In the genomic region with DNA sequence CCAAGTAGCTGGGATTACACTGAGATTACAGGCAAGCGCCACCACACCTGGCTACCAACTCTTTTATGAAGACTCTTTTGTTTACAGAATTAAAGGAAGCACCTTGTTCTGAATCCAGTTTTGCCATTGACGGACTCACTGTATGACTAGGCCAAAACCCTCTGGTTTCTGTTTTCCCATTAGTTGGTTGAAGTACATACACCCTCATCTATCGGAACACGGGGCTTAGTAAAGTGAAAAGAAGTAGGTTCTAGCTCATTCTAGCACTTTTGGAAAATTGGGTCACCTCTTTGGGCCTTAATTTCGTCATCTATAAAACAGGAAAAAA, we compare ENCODE assay signal across 8 cellular contexts.
DNase-seq lines count a peak whose midpoint lies in the region; ATAC-seq lines count a peak whose summit lies in the region.

No MANE protein-coding gene starts in this region.

- POLR2A ChIA-PET in activated CD4-positive, alpha-beta memory T cell treated with anti-CD3 and anti-CD28 coated beads for 36 hours (lab: Charles Lee): no interaction called here

- no peak for ATAC-seq in stimulated activated naive CD8-positive, alpha-beta T cell treated with anti-CD3 and anti-CD28 coated beads, Interleukin-15, amount 100 ng/mL, for 72 hours
- ATAC-seq in HG02759 (IDR thresholded peaks at IDR 0.05; ENCODE audit: unreplicated experiment) (no peak), HG02970 (IDR thresholded peaks at IDR 0.05; ENCODE audit: low FRiP score, unreplicated experiment) (no peak), GM21423 (IDR thresholded peaks at IDR 0.05; ENCODE audit: unreplicated experiment) (no peak)

- intact Hi-C loops in activated CD4-positive, alpha-beta memory T cell treated with anti-CD3 and anti-CD28 coated beads for 36 hours (cut with micrococcal nuclease): loop anchor here (5.0 to 10.0 kb wide), 3 partner anchors 349 to 1666 kb away; a partner anchor contains a TSS

- H3K9me3 ChIP-seq in iPS-18c (ENCODE audit: control insufficient read depth, insufficient read depth, low read length): no peaks in the 10 kb centered on the region

- DNase-seq in DMS53 (lab: John Stamatoyannopoulos, UW): peak; percentile 49
- DNase-seq in DMS53 treated with DMSO at 0.1 percent for 48 hours (lab: John Stamatoyannopoulos, UW; ENCODE audit: unreplicated experiment): no peak
- DNase-seq in activated CD4-positive, alpha-beta memory T cell treated with anti-CD3 and anti-CD28 coated beads for 36 hours: no peak
- DNase-seq in stimulated activated naive CD8-positive, alpha-beta T cell treated with anti-CD3 and anti-CD28 coated beads, Interleukin-15, amount 100 ng/mL, for 72 hours: no peak

- H3K4me1 Mint-ChIP-seq in activated CD4-positive, alpha-beta memory T cell treated with anti-CD3 and anti-CD28 coated beads for 36 hours (ENCODE audit: low read depth): peaks cover 15% of the 10 kb centered on the region
- peaks cover 5% of the 10 kb centered on the region for H3K4me1 Mint-ChIP-seq in stimulated activated naive CD8-positive, alpha-beta T cell treated with anti-CD3 and anti-CD28 coated beads, Interleukin-15, amount 100 ng/mL, for 72 hours

- CTCF ChIA-PET in activated CD4-positive, alpha-beta memory T cell treated with anti-CD3 and anti-CD28 coated beads for 36 hours (lab: Charles Lee): no interaction called here

- no peaks in the 10 kb centered on the region for H3K27me3 Mint-ChIP-seq in activated CD4-positive, alpha-beta memory T cell treated with anti-CD3 and anti-CD28 coated beads for 36 hours
- no peaks in the 10 kb centered on the region for H3K27me3 Mint-ChIP-seq in stimulated activated naive CD8-positive, alpha-beta T cell treated with anti-CD3 and anti-CD28 coated beads, Interleukin-15, amount 100 ng/mL, for 72 hours

- peak overlapping the region; percentile 85 for H3K27ac Mint-ChIP-seq in activated CD4-positive, alpha-beta memory T cell treated with anti-CD3 and anti-CD28 coated beads for 36 hours
- H3K27ac Mint-ChIP-seq in stimulated activated naive CD8-positive, alpha-beta T cell treated with anti-CD3 and anti-CD28 coated beads, Interleukin-15, amount 100 ng/mL, for 72 hours: peak overlapping the region; percentile 82 to 97

- peak overlapping the region; percentile 10; the same call in 1 of the 2 replicates for H3K4me3 ChIP-seq in iPS-18c (ENCODE audit: insufficient read depth, low read depth, low read length)

- peaks cover 6% of the 10 kb centered on the region for H3K36me3 Mint-ChIP-seq in activated CD4-positive, alpha-beta memory T cell treated with anti-CD3 and anti-CD28 coated beads for 36 hours

- H3K4me3 Mint-ChIP-seq in activated CD4-positive, alpha-beta memory T cell treated with anti-CD3 and anti-CD28 coated beads for 36 hours: peak overlapping the region; percentile 79
- H3K4me3 Mint-ChIP-seq in stimulated activated naive CD8-positive, alpha-beta T cell treated with anti-CD3 and anti-CD28 coated beads, Interleukin-15, amount 100 ng/mL, for 72 hours: peak overlapping the region; percentile 81 to 82

- H3K9me3 Mint-ChIP-seq in activated CD4-positive, alpha-beta memory T cell treated with anti-CD3 and anti-CD28 coated beads for 36 hours: no peaks in the 10 kb centered on the region
- no peaks in the 10 kb centered on the region for H3K9me3 Mint-ChIP-seq in stimulated activated naive CD8-positive, alpha-beta T cell treated with anti-CD3 and anti-CD28 coated beads, Interleukin-15, amount 100 ng/mL, for 72 hours
